ENCODE assay signal across 23 cellular contexts in genomic region chr1:236287356-236287755, GRCh38.
"Had no signal": no experiment of that assay in that cellular context is flagged by ENCODE, and none has a peak within 500 bp of the region (broad histone marks: within the 10 kb centered on the region; RNA-seq: fewer than 3 reads in every experiment).

No MANE protein-coding gene starts in this region.

- H3K4me3 ChIP-seq: coronary artery, esophagus muscularis mucosa, gastroesophageal sphincter, heart left ventricle, lower lobe of right lung, right lobe of liver, stomach, thyroid gland, vagina had no signal

- H3K4me3 Mint-ChIP-seq: naive thymus-derived CD8-positive, alpha-beta T cell; neural crest cell; stimulated activated naive B cell treated with anti-CD40 and anti-IgM and Interleukin-4, amounts not matched to agents 10 μg/mL and 1 μg/mL and 100 μg/mL, for 72 hours had no signal

- H3K9me3 Mint-ChIP-seq: naive thymus-derived CD8-positive, alpha-beta T cell; neural crest cell had no signal

- H3K27ac Mint-ChIP-seq: naive thymus-derived CD8-positive, alpha-beta T cell; progenitor cell of endocrine pancreas; stimulated activated naive B cell treated with anti-CD40 and anti-IgM and Interleukin-4, amounts not matched to agents 10 μg/mL and 1 μg/mL and 100 μg/mL, for 72 hours had no signal

- H3K27me3 ChIP-seq: right lobe of liver, stomach, thyroid gland, vagina had no signal

- H3K4me1 ChIP-seq: foreskin keratinocyte, parathyroid adenoma had no signal

- H3K36me3 Mint-ChIP-seq: naive thymus-derived CD8-positive, alpha-beta T cell; stimulated activated naive B cell treated with anti-CD40 and anti-IgM and Interleukin-4, amounts not matched to agents 10 μg/mL and 1 μg/mL and 100 μg/mL, for 72 hours had no signal

- H3K9me3 ChIP-seq: esophagus muscularis mucosa, gastroesophageal sphincter, heart left ventricle, lower lobe of right lung, right lobe of liver, stomach, thyroid gland, vagina had no signal

- H3K27ac ChIP-seq: coronary artery, esophagus muscularis mucosa, foreskin keratinocyte, gastroesophageal sphincter, heart left ventricle, lower lobe of right lung, parathyroid adenoma, right lobe of liver, stomach, thyroid gland, vagina had no signal

- ATAC-seq: gastroesophageal sphincter; heart left ventricle; left cardiac atrium; left ventricle myocardium superior; lower lobe of right lung; naive thymus-derived CD8-positive, alpha-beta T cell; right lobe of liver; stimulated activated naive B cell treated with anti-CD40 and anti-IgM and Interleukin-4, amounts not matched to agents 10 μg/mL and 1 μg/mL and 100 μg/mL, for 72 hours had no signal

- DNase-seq: dermis blood vessel endothelial cell; effector memory CD4-positive, alpha-beta T cell; foreskin keratinocyte; heart left ventricle; hippocampal formation; left cardiac atrium; left ventricle myocardium superior; lower lobe of right lung; naive thymus-derived CD8-positive, alpha-beta T cell; right lobe of liver; small intestine; stimulated activated CD4-positive, alpha-beta T cell treated with anti-CD3 and anti-CD28 coated beads, Interleukin-15, amount 100 ng/mL, for 24 hours; stimulated activated CD4-positive, alpha-beta T cell treated with anti-CD3 and anti-CD28 coated beads, Interleukin-2, amount 100 ng/mL, for 48 hours; stimulated activated naive B cell treated with anti-CD40 and anti-IgM and Interleukin-4, amounts not matched to agents 10 μg/mL and 1 μg/mL and 100 μg/mL, for 72 hours; stomach had no signal

- H3K36me3 ChIP-seq: esophagus muscularis mucosa, gastroesophageal sphincter, heart left ventricle, lower lobe of right lung, right lobe of liver, stomach, thyroid gland, vagina had no signal
